ENCODE assay signal across 22 cellular contexts in the genomic region with DNA sequence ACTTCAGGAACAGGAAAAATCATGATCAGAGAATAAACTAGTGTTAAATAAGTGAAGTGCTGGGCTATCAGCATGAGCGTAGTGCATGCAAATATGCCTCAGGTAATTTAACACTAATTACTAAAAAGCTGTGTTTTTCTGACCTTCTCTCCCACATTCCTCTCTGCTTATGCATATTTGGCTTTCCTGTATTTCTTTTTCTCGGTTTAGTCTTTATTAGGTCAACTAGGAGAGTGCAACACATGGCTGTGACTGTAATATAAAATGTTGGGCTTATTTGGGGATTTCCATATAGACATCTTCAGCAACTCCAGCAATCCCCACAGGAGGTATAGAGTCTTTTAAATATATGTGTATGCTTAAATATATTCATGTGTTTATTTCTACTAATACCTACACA.
"Had no signal": no experiment of that assay in that cellular context is flagged by ENCODE, and none has a peak within 500 bp of the region (broad histone marks: within the 10 kb centered on the region; RNA-seq: fewer than 3 reads in every experiment).

No MANE protein-coding gene starts in this region.

- ATAC-seq: effector memory CD8-positive, alpha-beta T cell; esophagus mucosa; gastrocnemius medialis; heart left ventricle; left lung; left ventricle myocardium superior; lower lobe of right lung; mucosa of descending colon had no signal

- H3K36me3 ChIP-seq: colonic mucosa, esophagus squamous epithelium, gastrocnemius medialis, heart left ventricle, left lung, lower lobe of right lung had no signal

- H3K27me3 ChIP-seq: colonic mucosa, esophagus squamous epithelium, gastrocnemius medialis, heart left ventricle, hepatocyte, left lung had no signal

- H3K4me1 Mint-ChIP-seq: immature natural killer cell, mesothelial cell of epicardium had no signal

- H3K4me3 ChIP-seq: colonic mucosa, esophagus squamous epithelium, gastrocnemius medialis, heart left ventricle, hepatocyte, left lung, lower lobe of right lung, mucosa of descending colon had no signal

- H3K27ac Mint-ChIP-seq: dendritic cell treated with granulocyte-macrophage colony-stimulating factor and Interleukin-4, amounts not matched to agents 40 ng/mL and 50 ng/mL, for 4 days; effector memory CD8-positive, alpha-beta T cell; endodermal cell; immature natural killer cell; mesothelial cell of epicardium had no signal

- H3K27ac ChIP-seq: colonic mucosa, epithelial cell of prostate, esophagus squamous epithelium, gastrocnemius medialis, heart left ventricle, hepatocyte, left lung, lower lobe of right lung had no signal

- H3K4me1 ChIP-seq: colonic mucosa, esophagus squamous epithelium, gastrocnemius medialis, left lung, lower lobe of right lung had no signal

- H3K4me3 Mint-ChIP-seq: dendritic cell treated with granulocyte-macrophage colony-stimulating factor and Interleukin-4, amounts not matched to agents 40 ng/mL and 50 ng/mL, for 4 days; effector memory CD8-positive, alpha-beta T cell; endodermal cell; immature natural killer cell; mesothelial cell of epicardium had no signal

- H2AFZ ChIP-seq: hepatocyte had no signal

- DNase-seq: colonic mucosa; cortex of kidney; effector CD8-positive, alpha-beta T cell; effector memory CD8-positive, alpha-beta T cell; endodermal cell; erythroblast; esophagus squamous epithelium; foreskin fibroblast; gastrocnemius medialis; heart left ventricle; immature natural killer cell; left cardiac atrium; left lung; left ventricle myocardium superior; lower lobe of right lung; mesenchymal stem cell; mucosa of descending colon had no signal

- H3K4me2 ChIP-seq: hepatocyte had no signal

- H3K9me3 ChIP-seq: colonic mucosa, gastrocnemius medialis, lower lobe of right lung had no signal

- H3K79me2 ChIP-seq: hepatocyte had no signal

- H3K36me3 Mint-ChIP-seq: immature natural killer cell, mesothelial cell of epicardium had no signal

- H3K27me3 Mint-ChIP-seq: dendritic cell treated with granulocyte-macrophage colony-stimulating factor and Interleukin-4, amounts not matched to agents 40 ng/mL and 50 ng/mL, for 4 days; effector memory CD8-positive, alpha-beta T cell had no signal
